8 cellular contexts compared by ENCODE assay signal in genomic region chr4:80301884-80302283, GRCh38.
"Had no signal": no experiment of that assay in that cellular context is flagged by ENCODE, and none has a peak within 500 bp of the region (broad histone marks: within the 10 kb centered on the region; RNA-seq: fewer than 3 reads in every experiment).

No MANE protein-coding gene starts in this region.

- H3K4me3 ChIP-seq: GM12878 had no signal

- DNase-seq: GDM1, GF-D8 had no signal

- ATAC-seq: GM12878 had no signal

- FAIRE-seq: G401.6, GM12878, GM12891, GM12892, GM18507, GM19239 had no signal
